In genomic region chr10:121566755-121567154, GRCh38 we compare ENCODE assay signal across 19 cellular contexts. TPM values are rescaled to one million over a fixed set of nuclear protein-coding genes. Genes with fewer than 3 reads are reported as not detected.
"Had no signal": no experiment of that assay in that cellular context is flagged by ENCODE, and none has a peak within 500 bp of the region (broad histone marks: within the 10 kb centered on the region; RNA-seq: fewer than 3 reads in every experiment).

No MANE protein-coding gene starts in this region.

- H3K27me3 Mint-ChIP-seq: activated CD4-positive, alpha-beta memory T cell treated with anti-CD3 and anti-CD28 coated beads, Interleukin-2, amount 10 ng/mL, durations not matched to agents 7 days and 5 days; activated naive CD4-positive, alpha-beta T cell treated with anti-CD3 and anti-CD28 coated beads, Interleukin-2, amount 50 U/mL, for 24 hours; central memory CD8-positive, alpha-beta T cell had no signal

- ATAC-seq: activated T-cell treated with anti-CD3 and anti-CD28 coated beads, Interleukin-2, amount 50 U/mL, for 4 hours; lower lobe of right lung; stimulated activated naive CD8-positive, alpha-beta T cell treated with anti-CD3 and anti-CD28 coated beads, Interleukin-15, Interleukin-2, amounts not matched to agents 100 U/mL and 50 U/mL, for 24 hours had no signal

- H3K36me3 Mint-ChIP-seq: activated naive CD4-positive, alpha-beta T cell treated with anti-CD3 and anti-CD28 coated beads, Interleukin-2, amount 50 U/mL, for 24 hours had no signal

- H3K4me1 ChIP-seq: adrenal gland, lower lobe of right lung, right atrium auricular region, testis, upper lobe of right lung had no signal

- H3K4me3 Mint-ChIP-seq: activated CD4-positive, alpha-beta memory T cell treated with anti-CD3 and anti-CD28 coated beads, Interleukin-2, amount 10 ng/mL, durations not matched to agents 7 days and 5 days; activated naive CD4-positive, alpha-beta T cell treated with anti-CD3 and anti-CD28 coated beads, Interleukin-2, amount 50 U/mL, for 24 hours; activated T-cell treated with anti-CD3 and anti-CD28 coated beads, Interleukin-2, amount 50 U/mL, for 4 hours; central memory CD8-positive, alpha-beta T cell; T-helper 1 cell treated with Interleukin-12 subunit alpha and Interleukin-12 subunit beta and Interleukin-4 antibody, amounts not matched to agents 30 μg/mL and 1 μg/mL, for 36 hours had no signal

- H3K9me3 ChIP-seq: adrenal gland, esophagus squamous epithelium, lower lobe of right lung, right atrium auricular region, testis, upper lobe of right lung had no signal

- H3K36me3 ChIP-seq: adrenal gland, right atrium auricular region, upper lobe of right lung had no signal

- FAIRE-seq: endothelial cell of umbilical vein, small intestine had no signal

- H3K4me3 ChIP-seq: adrenal gland, esophagus squamous epithelium, lower lobe of right lung, right atrium auricular region, testis, upper lobe of right lung had no signal

- H3K9me3 Mint-ChIP-seq: activated naive CD4-positive, alpha-beta T cell treated with anti-CD3 and anti-CD28 coated beads, Interleukin-2, amount 50 U/mL, for 24 hours; central memory CD8-positive, alpha-beta T cell had no signal

- H3K27ac Mint-ChIP-seq: activated CD4-positive, alpha-beta memory T cell treated with anti-CD3 and anti-CD28 coated beads, Interleukin-2, amount 10 ng/mL, durations not matched to agents 7 days and 5 days; activated naive CD4-positive, alpha-beta T cell treated with anti-CD3 and anti-CD28 coated beads, Interleukin-2, amount 50 U/mL, for 24 hours; T-helper 1 cell treated with Interleukin-12 subunit alpha and Interleukin-12 subunit beta and Interleukin-4 antibody, amounts not matched to agents 30 μg/mL and 1 μg/mL, for 36 hours had no signal

- H3K27ac ChIP-seq: adrenal gland, esophagus squamous epithelium, lower lobe of right lung, right atrium auricular region, testis, upper lobe of right lung had no signal

- H3K27me3 ChIP-seq: adrenal gland, esophagus squamous epithelium, right atrium auricular region, testis, upper lobe of right lung had no signal

- DNase-seq: activated CD4-positive, alpha-beta memory T cell treated with anti-CD3 and anti-CD28 coated beads, Interleukin-2, amount 10 ng/mL, durations not matched to agents 7 days and 5 days; activated CD4-positive, alpha-beta T cell treated with anti-CD3 and anti-CD28 coated beads for 4 hours; activated effector memory CD4-positive, alpha-beta T cell treated with Interleukin-2 at 50 U/mL for 16 hours; activated T-cell treated with anti-CD3 and anti-CD28 coated beads, Interleukin-2, amount 50 U/mL, for 4 hours; adrenal gland; cortex of kidney; effector CD8-positive, alpha-beta T cell; esophagus squamous epithelium; left colon; lower lobe of right lung; small intestine; stimulated activated naive CD8-positive, alpha-beta T cell treated with anti-CD3 and anti-CD28 coated beads, Interleukin-15, Interleukin-2, amounts not matched to agents 100 U/mL and 50 U/mL, for 24 hours; testis; upper lobe of right lung had no signal

- H3K4me1 Mint-ChIP-seq: activated CD4-positive, alpha-beta memory T cell treated with anti-CD3 and anti-CD28 coated beads, Interleukin-2, amount 10 ng/mL, durations not matched to agents 7 days and 5 days; activated naive CD4-positive, alpha-beta T cell treated with anti-CD3 and anti-CD28 coated beads, Interleukin-2, amount 50 U/mL, for 24 hours had no signal

RNA-seq across cellular contexts. Expression of gene FGFR2, which starts 31.5 kb away (rescaled TPM):
- total RNA-seq: endothelial cell of umbilical vein had no signal
